ENCODE assay signal across 1 cellular context in the genomic region with DNA sequence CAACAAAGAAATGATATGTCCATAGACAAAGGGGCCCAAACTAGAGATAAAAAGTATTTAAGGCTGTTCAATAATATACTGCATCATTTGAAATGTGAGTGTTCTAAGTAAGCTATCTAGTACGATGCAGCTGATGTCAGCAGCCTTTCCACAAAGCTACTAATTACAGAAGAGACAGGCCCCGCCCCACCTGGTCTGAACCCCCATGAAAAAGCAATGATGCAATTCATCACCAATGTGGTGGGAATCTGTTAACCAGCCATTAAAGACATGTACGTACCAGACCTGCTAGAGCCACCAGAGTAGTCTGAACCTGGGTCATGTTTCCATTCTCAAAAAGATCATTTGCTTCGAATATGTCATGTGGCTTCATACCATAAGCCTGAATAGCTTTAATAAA.
TF ChIP-seq lines count a peak whose summit lies in the region.

No MANE protein-coding gene starts in this region.

TF ChIP-seq in K562, 482 proteins besides CTCF, POLR2A, EP300 and RAD21 (continued from another document):
- TF ChIP-seq, protein P1, sequence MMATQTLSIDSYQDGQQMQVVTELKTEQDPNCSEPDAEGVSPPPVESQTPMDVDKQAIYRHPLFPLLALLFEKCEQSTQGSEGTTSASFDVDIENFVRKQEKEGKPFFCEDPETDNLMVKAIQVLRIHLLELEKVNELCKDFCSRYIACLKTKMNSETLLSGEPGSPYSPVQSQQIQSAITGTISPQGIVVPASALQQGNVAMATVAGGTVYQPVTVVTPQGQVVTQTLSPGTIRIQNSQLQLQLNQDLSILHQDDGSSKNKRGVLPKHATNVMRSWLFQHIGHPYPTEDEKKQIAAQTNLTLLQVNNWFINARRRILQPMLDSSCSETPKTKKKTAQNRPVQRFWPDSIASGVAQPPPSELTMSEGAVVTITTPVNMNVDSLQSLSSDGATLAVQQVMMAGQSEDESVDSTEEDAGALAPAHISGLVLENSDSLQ (IDR thresholded peaks at IDR 0.05): peak; percentile 55
- TF ChIP-seq ZNF324 (CRISPR knock-in tag; IDR thresholded peaks at IDR 0.05) (no peak), CEBPB (tag; IDR thresholded peaks at IDR 0.05) (no peak)
